In the genomic region with DNA sequence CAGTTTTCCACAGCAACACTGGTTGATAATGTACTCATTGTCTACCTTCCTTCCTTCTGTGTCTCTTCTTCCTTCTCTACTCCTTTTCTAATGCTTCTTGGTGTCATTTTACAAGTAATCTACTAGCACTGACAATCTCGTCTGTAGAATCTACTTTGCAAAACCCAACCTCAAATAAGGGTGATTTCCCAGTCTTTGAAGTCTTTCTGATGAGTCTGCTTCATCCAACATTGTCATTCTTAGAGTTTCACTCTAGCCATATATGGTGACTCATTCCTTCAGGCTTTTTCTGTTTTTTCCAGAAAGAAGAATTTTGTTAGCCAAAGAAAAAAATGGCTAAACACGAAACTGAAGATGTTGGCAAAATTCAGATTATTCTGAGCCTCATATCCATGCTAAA, we compare ENCODE assay signal across 23 cellular contexts.
"Had no signal": no experiment of that assay in that cellular context is flagged by ENCODE, and none has a peak within 500 bp of the region (broad histone marks: within the 10 kb centered on the region; RNA-seq: fewer than 3 reads in every experiment).

No MANE protein-coding gene starts in this region.

- H3K27ac Mint-ChIP-seq: mesothelial cell of epicardium; naive B cell; natural killer cell treated with Interleukin-12 subunit alpha and Interleukin-12 subunit beta and Interleukin-15 and Interleukin-18, amount 100 ng/mL, for 72 hours; progenitor cell of endocrine pancreas; stimulated activated effector memory CD8-positive, alpha-beta T cell treated with anti-CD3 and anti-CD28 coated beads, Interleukin-12 subunit alpha, Interleukin-12 subunit beta, amount 100 ng/mL, for 72 hours; type B pancreatic cell had no signal

- H2AFZ ChIP-seq: parathyroid adenoma had no signal

- H3K36me3 Mint-ChIP-seq: mesothelial cell of epicardium; naive B cell; natural killer cell treated with Interleukin-12 subunit alpha and Interleukin-12 subunit beta and Interleukin-15 and Interleukin-18, amount 100 ng/mL, for 72 hours; stimulated activated effector memory CD8-positive, alpha-beta T cell treated with anti-CD3 and anti-CD28 coated beads, Interleukin-12 subunit alpha, Interleukin-12 subunit beta, amount 100 ng/mL, for 72 hours; type B pancreatic cell had no signal

- H3K9me3 Mint-ChIP-seq: mesothelial cell of epicardium, neural crest cell, type B pancreatic cell had no signal

- H3K27ac ChIP-seq: coronary artery, esophagus muscularis mucosa, gastrocnemius medialis, parathyroid adenoma, right atrium auricular region, stomach, thyroid gland had no signal

- H3K27me3 Mint-ChIP-seq: natural killer cell treated with Interleukin-12 subunit alpha and Interleukin-12 subunit beta and Interleukin-15 and Interleukin-18, amount 100 ng/mL, for 72 hours; progenitor cell of endocrine pancreas; type B pancreatic cell had no signal

- H3K9me3 ChIP-seq: esophagus muscularis mucosa, gastrocnemius medialis, mucosa of descending colon, right atrium auricular region, stomach, thyroid gland had no signal

- H3K27me3 ChIP-seq: esophagus muscularis mucosa, gastrocnemius medialis, right atrium auricular region, stomach, thyroid gland had no signal

- H3K79me2 ChIP-seq: parathyroid adenoma had no signal

- H3K4me3 ChIP-seq: coronary artery, esophagus muscularis mucosa, gastrocnemius medialis, lung, mucosa of descending colon, right atrium auricular region, stomach, thyroid gland had no signal

- H3K36me3 ChIP-seq: esophagus muscularis mucosa, gastrocnemius medialis, right atrium auricular region, stomach, thyroid gland had no signal

- H3K9ac ChIP-seq: parathyroid adenoma had no signal

- H3K4me3 Mint-ChIP-seq: mesothelial cell of epicardium; naive B cell; natural killer cell treated with Interleukin-12 subunit alpha and Interleukin-12 subunit beta and Interleukin-15 and Interleukin-18, amount 100 ng/mL, for 72 hours; neural crest cell; stimulated activated effector memory CD8-positive, alpha-beta T cell treated with anti-CD3 and anti-CD28 coated beads, Interleukin-12 subunit alpha, Interleukin-12 subunit beta, amount 100 ng/mL, for 72 hours; type B pancreatic cell had no signal

- H3K4me1 Mint-ChIP-seq: mesothelial cell of epicardium; naive B cell; neural crest cell; stimulated activated effector memory CD8-positive, alpha-beta T cell treated with anti-CD3 and anti-CD28 coated beads, Interleukin-12 subunit alpha, Interleukin-12 subunit beta, amount 100 ng/mL, for 72 hours had no signal

- DNase-seq: dermis blood vessel endothelial cell; effector memory CD4-positive, alpha-beta T cell; gastrocnemius medialis; head of caudate nucleus; mesenchymal stem cell; mucosa of descending colon; naive B cell; stimulated activated CD4-positive, alpha-beta T cell treated with anti-CD3 and anti-CD28 coated beads, Interleukin-2, amount 100 ng/mL, for 24 hours; stimulated activated CD4-positive, alpha-beta T cell treated with anti-CD3 and anti-CD28 coated beads, Interleukin-4, amount 100 ng/mL, for 24 hours; stimulated activated naive CD4-positive, alpha-beta T cell treated with Interleukin-2 at 50 U/mL for 16 hours; stomach; thyroid gland had no signal

- H3K4me1 ChIP-seq: esophagus muscularis mucosa, gastrocnemius medialis, parathyroid adenoma, right atrium auricular region, stomach, thyroid gland had no signal
